9 cellular contexts compared by ENCODE assay signal in the genomic region with DNA sequence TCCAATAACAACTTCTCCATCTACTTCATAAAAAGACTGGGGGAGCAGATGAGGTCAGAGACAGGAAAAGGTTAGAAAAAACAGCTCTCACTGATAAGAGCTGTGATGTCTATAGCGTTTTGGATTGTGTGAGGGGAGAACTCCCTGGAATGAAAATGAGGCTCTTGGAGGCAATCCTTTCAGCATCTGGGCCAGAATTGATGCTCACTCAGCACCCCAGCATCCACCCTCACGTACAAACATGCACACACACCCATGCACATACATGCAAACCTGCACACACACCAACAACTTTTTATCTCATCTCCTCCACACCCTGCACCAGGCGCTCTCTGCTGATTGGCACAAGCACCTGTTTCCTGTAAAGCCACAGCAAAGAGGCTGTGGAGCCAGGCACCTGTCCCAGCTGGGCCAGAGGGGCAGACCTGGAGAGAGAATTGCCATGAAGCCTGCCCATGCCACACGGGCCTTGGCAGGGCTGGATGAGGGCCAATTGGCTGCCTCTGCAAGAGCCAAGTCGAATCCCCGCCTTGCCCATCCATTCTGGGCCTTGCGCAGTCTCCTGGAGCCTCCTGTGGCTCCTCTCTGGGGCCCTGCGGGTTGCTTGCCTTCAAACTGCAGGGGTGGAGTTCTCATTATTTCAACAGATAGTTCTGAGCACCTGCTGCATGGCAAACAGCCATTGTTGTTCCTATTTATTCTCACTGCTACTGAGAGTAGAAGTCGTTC. TPM values are rescaled to one million over a fixed set of nuclear protein-coding genes. Genes with fewer than 3 reads are reported as not detected.
A peak's percentile ranks its signal among the peaks of the same experiment; 100 is the strongest.
DNase-seq lines count a peak whose midpoint lies in the region; ATAC-seq and TF ChIP-seq lines count a peak whose summit lies in the region.
"Had no signal": no experiment of that assay in that cellular context is flagged by ENCODE, and none has a peak within 500 bp of the region (broad histone marks: within the 10 kb centered on the region; RNA-seq: fewer than 3 reads in every experiment).

No MANE protein-coding gene starts in this region.

- peak; percentile 27 to 49 for ATAC-seq in activated CD4-positive, CD25-positive, alpha-beta regulatory T cell treated with anti-CD3 and anti-CD28 coated beads, Interleukin-2, amount 50 U/mL, for 24 hours
- peak; percentile 33 for ATAC-seq in stimulated activated naive CD8-positive, alpha-beta T cell treated with anti-CD3 and anti-CD28 coated beads, Interleukin-15, amount 100 ng/mL, for 72 hours
- ATAC-seq in GM18505 (IDR thresholded peaks at IDR 0.05; ENCODE audit: unreplicated experiment) (no peak), HG03469 (IDR thresholded peaks at IDR 0.05; ENCODE audit: unreplicated experiment) (no peak)

- H3K36me3 ChIP-seq in colonic mucosa = no peaks in the 10 kb centered on the region

- TF ChIP-seq POLR2A in GM18505 (IDR thresholded peaks at IDR 0.05; ENCODE audit: borderline replicate concordance, extremely low read depth, insufficient read depth, insufficient read length) = no peak

- H3K27me3 ChIP-seq in colonic mucosa = no peaks in the 10 kb centered on the region

- peak overlapping the region in 1 of 2 donors; percentile 48 for H3K9ac ChIP-seq in colonic mucosa (ENCODE audit: low read depth in 2 of 2, low read length in 2 of 2)

- peak overlapping the region; percentile 49 for H3K27ac ChIP-seq in colonic mucosa

- H3K36me3 Mint-ChIP-seq in T-helper 2 cell treated with Interferon-gamma antibody and Interleukin-4, amounts not matched to agents 5 μg/mL and 100 μg/mL, for 36 hours (ENCODE audit: low read depth) = peaks cover 60% of the 10 kb centered on the region

- H3K4me1 ChIP-seq in colonic mucosa = peaks cover 11% of the 10 kb centered on the region

- H3K9me3 ChIP-seq in colonic mucosa = no peaks in the 10 kb centered on the region

- H3K27ac Mint-ChIP-seq in T-helper 2 cell treated with Interferon-gamma antibody and Interleukin-4, amounts not matched to agents 5 μg/mL and 100 μg/mL, for 36 hours = peak overlapping the region; percentile 70
- H3K27ac Mint-ChIP-seq in stimulated activated naive CD8-positive, alpha-beta T cell treated with anti-CD3 and anti-CD28 coated beads, Interleukin-15, amount 100 ng/mL, for 72 hours = peak overlapping the region in 1 of 2 donors; percentile 92
- H3K27ac Mint-ChIP-seq: dendritic cell treated with granulocyte-macrophage colony-stimulating factor and Interleukin-4, amounts not matched to agents 40 ng/mL and 50 ng/mL, for 4 days had no signal

- no peak for TF ChIP-seq CTCF in colonic mucosa (IDR thresholded peaks at IDR 0.05)

- intact Hi-C loops in colonic mucosa (cut with DNase I) = no loop called here

- H3K9me3 Mint-ChIP-seq in T-helper 2 cell treated with Interferon-gamma antibody and Interleukin-4, amounts not matched to agents 5 μg/mL and 100 μg/mL, for 36 hours = no peaks in the 10 kb centered on the region
- no peaks in the 10 kb centered on the region for H3K9me3 Mint-ChIP-seq in stimulated activated naive CD8-positive, alpha-beta T cell treated with anti-CD3 and anti-CD28 coated beads, Interleukin-15, amount 100 ng/mL, for 72 hours
- H3K9me3 Mint-ChIP-seq: dendritic cell treated with granulocyte-macrophage colony-stimulating factor and Interleukin-4, amounts not matched to agents 40 ng/mL and 50 ng/mL, for 4 days had no signal

- no peaks in the 10 kb centered on the region for H3K27me3 Mint-ChIP-seq in T-helper 2 cell treated with Interferon-gamma antibody and Interleukin-4, amounts not matched to agents 5 μg/mL and 100 μg/mL, for 36 hours (ENCODE audit: low read depth)
- no peaks in the 10 kb centered on the region for H3K27me3 Mint-ChIP-seq in stimulated activated naive CD8-positive, alpha-beta T cell treated with anti-CD3 and anti-CD28 coated beads, Interleukin-15, amount 100 ng/mL, for 72 hours
- H3K27me3 Mint-ChIP-seq: dendritic cell treated with granulocyte-macrophage colony-stimulating factor and Interleukin-4, amounts not matched to agents 40 ng/mL and 50 ng/mL, for 4 days had no signal

- H3K4me3 Mint-ChIP-seq in T-helper 2 cell treated with Interferon-gamma antibody and Interleukin-4, amounts not matched to agents 5 μg/mL and 100 μg/mL, for 36 hours = peak overlapping the region; percentile 30
- H3K4me3 Mint-ChIP-seq in stimulated activated naive CD8-positive, alpha-beta T cell treated with anti-CD3 and anti-CD28 coated beads, Interleukin-15, amount 100 ng/mL, for 72 hours = peak overlapping the region in 1 of 2 donors; percentile 29
- H3K4me3 Mint-ChIP-seq: dendritic cell treated with granulocyte-macrophage colony-stimulating factor and Interleukin-4, amounts not matched to agents 40 ng/mL and 50 ng/mL, for 4 days had no signal

- H3K4me1 Mint-ChIP-seq in T-helper 2 cell treated with Interferon-gamma antibody and Interleukin-4, amounts not matched to agents 5 μg/mL and 100 μg/mL, for 36 hours (ENCODE audit: low read depth) = peaks cover 35% of the 10 kb centered on the region
- peaks cover 71% of the 10 kb centered on the region for H3K4me1 Mint-ChIP-seq in stimulated activated naive CD8-positive, alpha-beta T cell treated with anti-CD3 and anti-CD28 coated beads, Interleukin-15, amount 100 ng/mL, for 72 hours

- no peak for DNase-seq in activated CD4-positive, CD25-positive, alpha-beta regulatory T cell treated with anti-CD3 and anti-CD28 coated beads, Interleukin-2, amount 50 U/mL, for 72 hours
- DNase-seq in T-helper 2 cell treated with Interferon-gamma antibody and Interleukin-4, amounts not matched to agents 5 μg/mL and 100 μg/mL, for 36 hours (ENCODE audit: low spot score) = no peak
- peak; percentile 76 for DNase-seq in colonic mucosa
- no peak for DNase-seq in stimulated activated naive CD8-positive, alpha-beta T cell treated with anti-CD3 and anti-CD28 coated beads, Interleukin-15, amount 100 ng/mL, for 72 hours
- DNase-seq in GOT3 (lab: John Stamatoyannopoulos, UW) = no peak

- H3K4me3 ChIP-seq in colonic mucosa = no peak overlapping the region

RNA-seq across cellular contexts. Expression of a gene that starts 53.1 kb away (rescaled TPM):
- total RNA-seq in colonic mucosa = 1 to 10 TPM; 7.3 to 9.5 TPM

Comparison
In these comparisons a context has a peak if more than half of its experiments do, and no peak if none do; other contexts are left out.
1. ATAC-seq: peak in activated CD4-positive, CD25-positive, alpha-beta regulatory T cell treated with anti-CD3 and anti-CD28 coated beads, Interleukin-2, amount 50 U/mL, for 24 hours (2 of 2) and stimulated activated naive CD8-positive, alpha-beta T cell treated with anti-CD3 and anti-CD28 coated beads, Interleukin-15, amount 100 ng/mL, for 72 hours (single experiment); none in GM18505 (single experiment) and HG03469 (single experiment).